Comparison of ENCODE assay signal across 8 cellular contexts in genomic region chr2:74379851-74380789, GRCh38. TPM values are rescaled to one million over a fixed set of nuclear protein-coding genes. Genes with fewer than 3 reads are reported as not detected.
DNase-seq lines count a peak whose midpoint lies in the region; ATAC-seq and TF ChIP-seq lines count a peak whose summit lies in the region.

TSS of gene DCTN1 (minus strand) at chr2:74380311. CDS start at chr2:74380037, 274 bp downstream.

- no peak for TF ChIP-seq POLR2A in vagina (IDR thresholded peaks at IDR 0.05)

- H3K9me3 ChIP-seq in vagina, result no peaks in the 10 kb centered on the region

- POLR2A ChIA-PET in activated naive CD8-positive, alpha-beta T cell treated with anti-CD3 and anti-CD28 coated beads, Interleukin-2, amount 10 ng/mL, durations not matched to agents 7 days and 5 days (lab: Charles Lee), result no interaction called here

- H3K9me3 Mint-ChIP-seq in activated naive CD8-positive, alpha-beta T cell treated with anti-CD3 and anti-CD28 coated beads, Interleukin-2, amount 10 ng/mL, durations not matched to agents 7 days and 5 days, result no peaks in the 10 kb centered on the region
- H3K9me3 Mint-ChIP-seq in nephron, result no peaks in the 10 kb centered on the region

- DNase-seq in NCI-H1694 treated with DMSO at 0.1 percent for 48 hours (lab: John Stamatoyannopoulos, UW), result peak; percentile 4
- DNase-seq in NCI-H1694 (lab: John Stamatoyannopoulos, UW), result no peak
- DNase-seq in LHCN-M2 (ENCODE audit: low read depth), result peak; percentile 54
- DNase-seq in activated naive CD8-positive, alpha-beta T cell treated with anti-CD3 and anti-CD28 coated beads, Interleukin-2, amount 10 ng/mL, durations not matched to agents 7 days and 5 days, result peak; percentile 42
- peak; percentile 84 for DNase-seq in globus pallidus (ENCODE audit: low spot score)
- DNase-seq in vagina (ENCODE audit: extremely low spot score in 2 of 2), result no peak

- H3K27me3 ChIP-seq in vagina, result no peaks in the 10 kb centered on the region

- intact Hi-C loops in vagina (cut with DNase I), result no loop called here

- TF ChIP-seq CTCF in nephron (IDR thresholded peaks at IDR 0.05; ENCODE audit: unreplicated experiment in 3 of 3) (no peak), vagina (IDR thresholded peaks at IDR 0.05) (no peak)

- H3K4me3 ChIP-seq in vagina, result peak within 1 kb of the TSS; percentile 35 to 46

- H3K27ac Mint-ChIP-seq in activated naive CD8-positive, alpha-beta T cell treated with anti-CD3 and anti-CD28 coated beads, Interleukin-2, amount 10 ng/mL, durations not matched to agents 7 days and 5 days, result peak within 1 kb of the TSS; percentile 35
- H3K27ac Mint-ChIP-seq in nephron, result peak within 1 kb of the TSS in 2 of 3 experiments; percentile 21 to 43

- H3K36me3 ChIP-seq in vagina, result peaks cover 0 to 18% of the 10 kb centered on the region in 2 donors

- H3K36me3 Mint-ChIP-seq in activated naive CD8-positive, alpha-beta T cell treated with anti-CD3 and anti-CD28 coated beads, Interleukin-2, amount 10 ng/mL, durations not matched to agents 7 days and 5 days, result peaks cover 12% of the 10 kb centered on the region
- peaks cover 27% of the 10 kb centered on the region for H3K36me3 Mint-ChIP-seq in nephron (ENCODE audit: low read depth)

- peak; percentile 75 for ATAC-seq in activated naive CD8-positive, alpha-beta T cell treated with anti-CD3 and anti-CD28 coated beads, Interleukin-2, amount 10 ng/mL, durations not matched to agents 7 days and 5 days (ENCODE audit: low read depth)
- no peak for ATAC-seq in HG03520 (IDR thresholded peaks at IDR 0.05; ENCODE audit: unreplicated experiment)

- peaks cover 38% of the 10 kb centered on the region for H3K4me1 Mint-ChIP-seq in activated naive CD8-positive, alpha-beta T cell treated with anti-CD3 and anti-CD28 coated beads, Interleukin-2, amount 10 ng/mL, durations not matched to agents 7 days and 5 days
- H3K4me1 Mint-ChIP-seq in nephron, result peaks cover 25% of the 10 kb centered on the region

- no peaks in the 10 kb centered on the region for H3K27me3 Mint-ChIP-seq in activated naive CD8-positive, alpha-beta T cell treated with anti-CD3 and anti-CD28 coated beads, Interleukin-2, amount 10 ng/mL, durations not matched to agents 7 days and 5 days
- H3K27me3 Mint-ChIP-seq in nephron (ENCODE audit: low read depth), result peaks cover 3% of the 10 kb centered on the region

- peak within 1 kb of the TSS; percentile 15 for H3K4me3 Mint-ChIP-seq in activated naive CD8-positive, alpha-beta T cell treated with anti-CD3 and anti-CD28 coated beads, Interleukin-2, amount 10 ng/mL, durations not matched to agents 7 days and 5 days
- H3K4me3 Mint-ChIP-seq in nephron, result peak within 1 kb of the TSS; percentile 42 to 73 (median 57)

- H3K4me1 ChIP-seq in vagina, result peaks cover 57% of the 10 kb centered on the region

- peak within 1 kb of the TSS; percentile 40 for H3K27ac ChIP-seq in vagina

RNA-seq across cellular contexts. Expression of gene DCTN1, which starts in this region (rescaled TPM):
- 117 and 126 TPM in 2 replicates for total RNA-seq in LHCN-M2 (2014; rRNA removed)
- 193 TPM for polyA plus RNA-seq in LHCN-M2 (2012)
- 100 to 1,000 TPM; 111 to 113 TPM for total RNA-seq in activated naive CD8-positive, alpha-beta T cell treated with anti-CD3 and anti-CD28 coated beads, Interleukin-2, amount 10 ng/mL, durations not matched to agents 7 days and 5 days
- 95.0 TPM for total RNA-seq in vagina

Comparison
In these comparisons a context has a peak if more than half of its experiments do, and no peak if none do; other contexts are left out.
1. DNase-seq: peak in NCI-H1694 treated with DMSO at 0.1 percent for 48 hours (single experiment), LHCN-M2 (single experiment), activated naive CD8-positive, alpha-beta T cell treated with anti-CD3 and anti-CD28 coated beads, Interleukin-2, amount 10 ng/mL, durations not matched to agents 7 days and 5 days (single experiment) and globus pallidus (single experiment); none in NCI-H1694 (single experiment) and vagina (0 of 2).